In the genomic region with DNA sequence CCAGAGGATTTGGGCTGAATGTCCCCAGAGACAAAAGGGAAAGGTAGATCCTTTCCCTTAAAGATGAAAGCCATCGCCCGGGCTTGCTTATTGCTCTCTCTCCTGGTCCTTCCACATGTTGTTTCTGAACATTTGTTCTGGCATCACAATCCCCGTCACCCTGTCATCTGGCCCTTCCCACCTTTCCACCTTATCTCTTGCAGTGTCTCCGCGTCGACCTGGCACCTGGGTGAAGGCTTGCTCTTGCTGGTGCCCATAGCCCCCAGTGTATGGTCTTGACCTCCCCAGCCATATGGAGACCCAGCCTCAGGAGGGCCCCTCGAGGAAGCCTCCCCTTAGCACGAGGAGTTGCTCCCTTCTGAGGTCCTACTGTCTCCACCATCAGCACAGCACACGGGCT, we compare ENCODE assay signal across 28 cellular contexts.
"Had no signal": no experiment of that assay in that cellular context is flagged by ENCODE, and none has a peak within 500 bp of the region (broad histone marks: within the 10 kb centered on the region; RNA-seq: fewer than 3 reads in every experiment).

No MANE protein-coding gene starts in this region.

- H3K9me3 Mint-ChIP-seq: type B pancreatic cell had no signal

- H3K36me3 Mint-ChIP-seq: stimulated activated effector memory CD8-positive, alpha-beta T cell treated with anti-CD3 and anti-CD28 coated beads, Interleukin-12 subunit alpha, Interleukin-12 subunit beta, amount 100 ng/mL, for 72 hours; stimulated activated memory B cell treated with anti-CD40 and anti-IgM and Interleukin-4, amounts not matched to agents 10 μg/mL and 1 μg/mL and 100 μg/mL, for 72 hours; type B pancreatic cell had no signal

- H3K27me3 Mint-ChIP-seq: stimulated activated naive CD8-positive, alpha-beta T cell treated with anti-CD3 and anti-CD28 coated beads, Interleukin-15, amount 100 ng/mL, for 72 hours; stimulated activated naive CD8-positive, alpha-beta T cell treated with anti-CD3 and anti-CD28 coated beads, Interleukin-15, Interleukin-2, amounts not matched to agents 100 ng/mL and 50 ng/mL, for 24 hours; type B pancreatic cell had no signal

- H3K4me3 ChIP-seq: stomach, suprapubic skin, testis, thoracic aorta, thyroid gland, tibial artery, tibial nerve, transverse colon, upper lobe of left lung, upper lobe of right lung, uterus, vagina had no signal

- H3K4me1 Mint-ChIP-seq: stimulated activated effector memory CD8-positive, alpha-beta T cell treated with anti-CD3 and anti-CD28 coated beads, Interleukin-12 subunit alpha, Interleukin-12 subunit beta, amount 100 ng/mL, for 72 hours; stimulated activated naive CD8-positive, alpha-beta T cell treated with anti-CD3 and anti-CD28 coated beads, Interleukin-15, amount 100 ng/mL, for 72 hours had no signal

- H3K27ac ChIP-seq: stomach, suprapubic skin, testis, thoracic aorta, thyroid gland, tibial artery, tibial nerve, transverse colon, upper lobe of left lung, upper lobe of right lung, uterus, vagina had no signal

- H3K27ac Mint-ChIP-seq: stimulated activated effector memory CD8-positive, alpha-beta T cell treated with anti-CD3 and anti-CD28 coated beads, Interleukin-12 subunit alpha, Interleukin-12 subunit beta, amount 100 ng/mL, for 72 hours; stimulated activated memory B cell treated with anti-CD40 and anti-IgM and Interleukin-4, amounts not matched to agents 10 μg/mL and 1 μg/mL and 100 μg/mL, for 72 hours; stimulated activated naive B cell treated with anti-CD40 and anti-IgM and Interleukin-4, amounts not matched to agents 10 μg/mL and 1 μg/mL and 100 μg/mL, for 72 hours; stimulated activated naive CD8-positive, alpha-beta T cell treated with anti-CD3 and anti-CD28 coated beads, Interleukin-15, amount 100 ng/mL, for 72 hours; stimulated activated naive CD8-positive, alpha-beta T cell treated with anti-CD3 and anti-CD28 coated beads, Interleukin-15, Interleukin-2, amounts not matched to agents 100 ng/mL and 50 ng/mL, for 24 hours; type B pancreatic cell had no signal

- H3K27me3 ChIP-seq: stomach, suprapubic skin, testis, thyroid gland, tibial artery, tibial nerve, transverse colon, upper lobe of left lung, upper lobe of right lung, uterus, vagina had no signal

- H3K36me3 ChIP-seq: stomach, suprapubic skin, thoracic aorta, thyroid gland, tibial artery, tibial nerve, transverse colon, upper lobe of left lung, upper lobe of right lung, uterus, vagina had no signal

- ATAC-seq: stimulated activated effector memory CD8-positive, alpha-beta T cell treated with anti-CD3 and anti-CD28 coated beads, Interleukin-12 subunit alpha, Interleukin-12 subunit beta, amount 100 ng/mL, for 72 hours; stimulated activated memory B cell treated with anti-CD40 and anti-IgM and Interleukin-4, amounts not matched to agents 10 μg/mL and 1 μg/mL and 100 μg/mL, for 72 hours; stimulated activated naive B cell treated with anti-CD40 and anti-IgM and Interleukin-4, amounts not matched to agents 10 μg/mL and 1 μg/mL and 100 μg/mL, for 72 hours; stimulated activated naive CD8-positive, alpha-beta T cell treated with anti-CD3 and anti-CD28 coated beads, Interleukin-15, amount 100 ng/mL, for 72 hours; stimulated activated naive CD8-positive, alpha-beta T cell treated with anti-CD3 and anti-CD28 coated beads, Interleukin-15, Interleukin-2, amounts not matched to agents 100 U/mL and 50 U/mL, for 24 hours; upper lobe of right lung had no signal

- DNase-seq: stimulated activated CD4-positive, alpha-beta T cell treated with anti-CD3 and anti-CD28 coated beads, Interleukin-2, amount 100 ng/mL, for 48 hours; stimulated activated CD4-positive, alpha-beta T cell treated with anti-CD3 and anti-CD28 coated beads, Interleukin-4, amount 100 ng/mL, for 1 hour; stimulated activated CD4-positive, alpha-beta T cell treated with anti-CD3 and anti-CD28 coated beads, Interleukin-4, amount 100 ng/mL, for 24 hours; stimulated activated CD4-positive, alpha-beta T cell treated with anti-CD3 and anti-CD28 coated beads, Interleukin-4, amount 100 ng/mL, for 4 hours; stimulated activated CD8-positive, alpha-beta memory T cell treated with anti-CD3 and anti-CD28 coated beads, Interleukin-4, amount 100 ng/mL, for 48 hours; stimulated activated naive B cell treated with anti-CD40 and anti-IgM and Interleukin-4, amounts not matched to agents 10 μg/mL and 1 μg/mL and 100 μg/mL, for 72 hours; stimulated activated naive CD4-positive, alpha-beta T cell; stimulated activated naive CD4-positive, alpha-beta T cell treated with Interleukin-2 at 50 U/mL for 16 hours; stimulated activated naive CD8-positive, alpha-beta T cell treated with anti-CD3 and anti-CD28 coated beads, Interleukin-15, amount 100 ng/mL, for 72 hours; stimulated activated naive CD8-positive, alpha-beta T cell treated with anti-CD3 and anti-CD28 coated beads, Interleukin-15, Interleukin-2, amounts not matched to agents 100 U/mL and 50 U/mL, for 24 hours; stomach; substantia nigra; testis; thyroid gland; tibial artery; transverse colon; trophoblast cell; upper lobe of left lung; upper lobe of right lung; uterus had no signal

- H3K4me1 ChIP-seq: stomach, testis, upper lobe of left lung, upper lobe of right lung, uterus had no signal

- H3K4me3 Mint-ChIP-seq: stimulated activated effector memory CD8-positive, alpha-beta T cell treated with anti-CD3 and anti-CD28 coated beads, Interleukin-12 subunit alpha, Interleukin-12 subunit beta, amount 100 ng/mL, for 72 hours; stimulated activated memory B cell treated with anti-CD40 and anti-IgM and Interleukin-4, amounts not matched to agents 10 μg/mL and 1 μg/mL and 100 μg/mL, for 72 hours; stimulated activated naive B cell treated with anti-CD40 and anti-IgM and Interleukin-4, amounts not matched to agents 10 μg/mL and 1 μg/mL and 100 μg/mL, for 72 hours; stimulated activated naive CD8-positive, alpha-beta T cell treated with anti-CD3 and anti-CD28 coated beads, Interleukin-15, amount 100 ng/mL, for 72 hours; stimulated activated naive CD8-positive, alpha-beta T cell treated with anti-CD3 and anti-CD28 coated beads, Interleukin-15, Interleukin-2, amounts not matched to agents 100 ng/mL and 50 ng/mL, for 24 hours; type B pancreatic cell had no signal

- H3K9me3 ChIP-seq: stomach, testis, thoracic aorta, thyroid gland, tibial artery, tibial nerve, transverse colon, upper lobe of left lung, upper lobe of right lung, uterus, vagina had no signal
